ENCODE assay signal across 9 cellular contexts in the genomic region with DNA sequence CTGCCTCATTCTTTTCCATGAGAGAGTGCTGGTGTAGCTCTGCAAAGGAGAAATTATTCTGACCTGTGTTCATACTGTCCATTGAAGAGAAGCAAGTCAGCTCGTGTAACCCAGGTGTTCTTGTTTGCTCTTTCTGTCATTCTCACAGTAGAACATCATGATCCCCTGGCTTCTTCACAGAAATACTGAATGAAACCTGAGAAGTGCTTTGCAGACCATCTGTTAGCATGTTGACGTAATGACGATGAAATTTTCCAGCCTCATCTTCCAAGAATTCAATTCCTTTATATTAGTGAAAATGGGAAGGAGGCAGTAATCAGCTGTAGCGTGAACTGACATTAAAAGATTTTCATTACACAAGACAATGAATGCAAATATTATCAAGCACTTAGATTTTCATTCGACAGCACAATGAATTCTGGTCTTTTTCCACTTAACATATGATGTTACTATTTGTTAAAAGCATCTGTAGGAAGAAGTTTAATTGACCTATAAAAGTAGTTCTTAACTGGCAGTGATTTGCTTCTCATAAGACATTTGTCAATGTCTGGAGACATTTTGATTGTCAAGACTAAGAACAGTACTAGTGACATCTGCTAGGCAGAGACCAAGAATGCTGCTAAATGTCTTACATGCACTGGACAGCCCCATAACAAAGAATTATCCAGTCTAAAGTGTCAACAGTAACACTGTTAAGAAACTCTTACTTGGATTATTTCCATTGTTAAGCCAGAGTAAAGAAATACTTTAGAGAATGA.
DNase-seq lines count a peak whose midpoint lies in the region; ATAC-seq and TF ChIP-seq lines count a peak whose summit lies in the region.
"Had no signal": no experiment of that assay in that cellular context is flagged by ENCODE, and none has a peak within 500 bp of the region (broad histone marks: within the 10 kb centered on the region; RNA-seq: fewer than 3 reads in every experiment).

No MANE protein-coding gene starts in this region.

- no peak for TF ChIP-seq CTCF in HFF-Myc (IDR thresholded peaks at IDR 0.05; ENCODE audit: low read depth, low read length, missing control alignments)
- TF ChIP-seq CTCF in fibroblast of the aortic adventitia (IDR thresholded peaks at IDR 0.05; ENCODE audit: insufficient read depth, low read length): no peak

- no peak overlapping the region for H3K4me3 ChIP-seq in ACC112 (ENCODE audit: low read depth, low read length)
- H3K4me3 ChIP-seq in HFF-Myc (replicated peaks; ENCODE audit: low read depth, low read length): no peak overlapping the region
- no peak overlapping the region for H3K4me3 ChIP-seq in fibroblast of the aortic adventitia (ENCODE audit: low read depth, low read length)

- DNase-seq in HFF-Myc (ENCODE audit: extremely low read depth, low read depth) (peak; percentile 20), NCI-H69 (lab: John Stamatoyannopoulos, UW) (peak; percentile 93), fibroblast of the aortic adventitia (ENCODE audit: low read depth) (peak; percentile 48), KG1 (lab: John Stamatoyannopoulos, UW) (no peak), cardiac septum (ENCODE audit: low spot score) (no peak)
- DNase-seq: activated T-cell treated with anti-CD3 and anti-CD28 coated beads, Interleukin-2, amount 50 U/mL, for 4 hours had no signal

- intact Hi-C loops in cardiac septum (cut with DNase I): no loop called here

- H3K36me3 ChIP-seq in ACC112 (ENCODE audit: insufficient read depth, low read length): no peaks in the 10 kb centered on the region

- no peaks in the 10 kb centered on the region for H3K79me2 ChIP-seq in ACC112 (ENCODE audit: control insufficient read depth, insufficient read depth, low read length, unreplicated experiment)

- H2AFZ ChIP-seq in ACC112 (ENCODE audit: low read length, unreplicated experiment): peak overlapping the region; percentile 10

- no peaks in the 10 kb centered on the region for H3K27me3 ChIP-seq in ACC112 (ENCODE audit: insufficient read depth, low read length)

- no peak for ATAC-seq in HG03460 (IDR thresholded peaks at IDR 0.05; ENCODE audit: unreplicated experiment)
- ATAC-seq in GM18861 (IDR thresholded peaks at IDR 0.05; ENCODE audit: unreplicated experiment): no peak
- ATAC-seq: activated T-cell treated with anti-CD3 and anti-CD28 coated beads, Interleukin-2, amount 50 U/mL, for 4 hours had no signal

- H3K27ac ChIP-seq in ACC112 (ENCODE audit: low read depth, low read length): no peak overlapping the region

- no peaks in the 10 kb centered on the region for H3K4me1 ChIP-seq in ACC112 (ENCODE audit: control insufficient read depth, insufficient read depth, low read length, unreplicated experiment)

Comparison
In these comparisons a context has a peak if more than half of its experiments do, and no peak if none do; other contexts are left out.
1. DNase-seq: peak in HFF-Myc (single experiment), NCI-H69 (single experiment) and fibroblast of the aortic adventitia (single experiment); none in KG1 (single experiment) and cardiac septum (single experiment).